ENCODE assay signal across 8 cellular contexts in the genomic region with DNA sequence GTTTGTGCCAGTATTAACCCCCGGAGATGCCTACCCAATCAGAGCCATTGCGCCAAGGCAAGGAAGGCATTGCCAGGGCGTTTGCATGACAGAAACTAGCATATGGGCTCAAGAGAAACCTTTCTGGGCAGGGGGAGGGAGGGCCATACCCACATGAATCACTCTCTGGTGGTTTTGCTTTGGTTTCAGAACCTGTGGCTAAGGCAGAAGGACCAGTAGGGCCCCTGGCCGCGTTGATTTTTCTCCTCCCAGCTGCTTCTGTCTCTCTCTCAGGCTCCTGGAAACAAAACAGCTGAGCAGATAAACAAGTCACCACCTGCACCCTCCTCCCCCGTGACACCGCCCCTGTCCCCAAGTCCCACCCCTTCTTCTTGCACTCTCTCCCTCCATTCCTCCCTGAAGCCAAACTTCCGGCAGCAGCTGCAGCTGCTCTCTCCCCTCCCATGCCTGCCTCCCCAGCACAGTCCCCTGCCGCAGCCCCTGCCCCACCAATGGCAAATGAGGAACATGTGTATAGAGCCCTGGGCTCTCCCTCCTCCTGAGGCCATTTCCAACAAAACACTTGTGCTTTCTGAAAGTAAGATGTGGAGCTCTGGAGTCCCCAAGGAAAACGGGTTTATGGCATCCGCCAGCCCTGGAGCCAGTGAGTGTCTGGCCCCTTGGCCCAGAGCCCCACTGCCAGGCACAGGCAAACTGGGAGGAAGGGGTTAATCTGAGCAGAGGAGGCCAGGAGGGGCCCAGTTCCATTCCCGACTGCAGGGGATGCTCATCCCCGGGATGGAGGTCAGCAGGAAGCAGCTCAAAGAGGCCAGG. TPM values are rescaled to one million over a fixed set of nuclear protein-coding genes. Genes with fewer than 3 reads are reported as not detected.
DNase-seq lines count a peak whose midpoint lies in the region; ATAC-seq and TF ChIP-seq lines count a peak whose summit lies in the region.

No MANE protein-coding gene starts in this region.

- H3K4me3 Mint-ChIP-seq in CD4-positive, CD25-positive, alpha-beta regulatory T cell, result peak overlapping the region; percentile 68 to 86 (median 76)

- no peaks in the 10 kb centered on the region for H3K9me3 ChIP-seq in CD4-positive, CD25-positive, alpha-beta regulatory T cell (ENCODE audit: control insufficient read depth in 2 of 2, low read length in 2 of 2)

- ATAC-seq in CD4-positive, CD25-positive, alpha-beta regulatory T cell (ENCODE audit: low read depth in 2 of 2), result peak; percentile 86 to 87
- ATAC-seq in HG03196 (IDR thresholded peaks at IDR 0.05; ENCODE audit: unreplicated experiment), result peak; percentile 90
- ATAC-seq in foreskin keratinocyte, result peak; percentile 58

- no peaks in the 10 kb centered on the region for H3K36me3 ChIP-seq in CD4-positive, CD25-positive, alpha-beta regulatory T cell (ENCODE audit: control insufficient read depth, insufficient read depth, low read length)

- TF ChIP-seq CTCF in foreskin keratinocyte (conservative IDR thresholded peaks at IDR 0.05), result no peak

- peak; percentile 9 to 95 (median 52) for DNase-seq in CD4-positive, CD25-positive, alpha-beta regulatory T cell
- DNase-seq in GM19240 (ENCODE audit: insufficient read length, low spot score), result peak; percentile 79
- peak; percentile 2 for DNase-seq in NCI-H226
- DNase-seq in activated CD4-positive, alpha-beta T cell treated with anti-CD3 and anti-CD28 coated beads, Interleukin-2, amount 50 U/mL, for 48 hours, result peak; percentile 66 to 78
- DNase-seq in foreskin keratinocyte, result peak; percentile 5 to 20
- peak; percentile 54 for DNase-seq in pons (ENCODE audit: low spot score)
- no peak for DNase-seq in AG08396 (ENCODE audit: low spot score)

- H3K36me3 Mint-ChIP-seq in CD4-positive, CD25-positive, alpha-beta regulatory T cell, result no peaks in the 10 kb centered on the region

- H3K4me3 ChIP-seq in CD4-positive, CD25-positive, alpha-beta regulatory T cell (ENCODE audit: low read depth, low read length), result peak overlapping the region; percentile 70

- H3K27ac ChIP-seq in CD4-positive, CD25-positive, alpha-beta regulatory T cell (ENCODE audit: insufficient read depth, low read length, poor library complexity, severe bottlenecking), result peak overlapping the region; percentile 56
- no peak overlapping the region for H3K27ac ChIP-seq in foreskin keratinocyte

- H3K9me3 Mint-ChIP-seq in CD4-positive, CD25-positive, alpha-beta regulatory T cell, result no peaks in the 10 kb centered on the region

- no peaks in the 10 kb centered on the region for H3K27me3 Mint-ChIP-seq in CD4-positive, CD25-positive, alpha-beta regulatory T cell

- peaks cover 0 to 33% (median 23%) of the 10 kb centered on the region in 4 donors for H3K4me1 Mint-ChIP-seq in CD4-positive, CD25-positive, alpha-beta regulatory T cell

- H3K4me1 ChIP-seq in CD4-positive, CD25-positive, alpha-beta regulatory T cell (ENCODE audit: control insufficient read depth, insufficient read depth, low read length, poor library complexity, severe bottlenecking), result peaks cover 24% of the 10 kb centered on the region
- no peaks in the 10 kb centered on the region for H3K4me1 ChIP-seq in foreskin keratinocyte

- H3K27me3 ChIP-seq in CD4-positive, CD25-positive, alpha-beta regulatory T cell (ENCODE audit: control insufficient read depth, insufficient read depth, low read length), result no peaks in the 10 kb centered on the region
- no peaks in the 10 kb centered on the region for H3K27me3 ChIP-seq in foreskin keratinocyte

- H3K27ac Mint-ChIP-seq in CD4-positive, CD25-positive, alpha-beta regulatory T cell, result peak overlapping the region; percentile 91 to 96 (median 95)

RNA-seq across cellular contexts. Expression of a gene that starts 39.0 kb away (rescaled TPM):
- 93.0 TPM for total RNA-seq in CD4-positive, CD25-positive, alpha-beta regulatory T cell
- polyA plus RNA-seq in CD4-positive, CD25-positive, alpha-beta regulatory T cell, result 10 to 100 TPM; 45.8 to 62.0 (median 54.2) TPM
- 0.17 and 0.18 TPM in 2 replicates for total RNA-seq in foreskin keratinocyte
- 0.15 and 0.18 TPM in 2 replicates for polyA plus RNA-seq in foreskin keratinocyte

Comparison
In these comparisons a context has a peak if more than half of its experiments do, and no peak if none do; other contexts are left out.
1. RNA of a gene that starts 39.0 kb away (total RNA-seq): 93.0 TPM in CD4-positive, CD25-positive, alpha-beta regulatory T cell (single experiment); 0.17 to 0.18 TPM in foreskin keratinocyte; every median in the first group is over 10 times any median in the second.
2. Peak in every context shown above with its lines, with median percentiles within 50 percentile points of each other: ATAC-seq.